In genomic region chr2:101151141-101151858, GRCh38 we compare ENCODE assay signal across 8 cellular contexts. TPM values are rescaled to one million over a fixed set of nuclear protein-coding genes. Genes with fewer than 3 reads are reported as not detected.
DNase-seq lines count a peak whose midpoint lies in the region; ATAC-seq and TF ChIP-seq lines count a peak whose summit lies in the region.

TBC1D8 (minus strand) TSS chr2:101151382; CDS start chr2:101151253, 129 bp downstream.

- no peaks in the 10 kb centered on the region for H3K27me3 ChIP-seq in Panc1 (ENCODE audit: control insufficient read depth, insufficient read depth, low read length)
- H3K27me3 ChIP-seq in fibroblast of lung (ENCODE audit: control insufficient read depth, insufficient read depth, low read length): peaks cover 2% of the 10 kb centered on the region

- POLR2A ChIA-PET in Panc1 (lab: Charles Lee): interaction anchor here (0.6 kb wide), 1 partner anchor 20 kb away, joined by 3 read pairs; no protein-coding TSS in a partner anchor

- H3K9me3 ChIP-seq in Panc1 (ENCODE audit: control insufficient read depth, insufficient read depth, low read depth, low read length) (no peaks in the 10 kb centered on the region), fibroblast of lung (ENCODE audit: control insufficient read depth, insufficient read depth, low read depth, low read length) (no peaks in the 10 kb centered on the region)

- H4K20me1 ChIP-seq in fibroblast of lung (ENCODE audit: control insufficient read depth, extremely low read depth, insufficient read depth, low read length): no peaks in the 10 kb centered on the region

- H3K9me3 Mint-ChIP-seq in activated T-helper 2 cell treated with anti-CD3 and anti-CD28 coated beads, Interferon-gamma antibody, Interleukin-2, Interleukin-4, amounts not matched to agents 10 μg/mL and 5 μg/mL and 100 μg/mL, durations not matched to agents 14 hours and 24 hours and 36 hours: no peaks in the 10 kb centered on the region
- no peaks in the 10 kb centered on the region for H3K9me3 Mint-ChIP-seq in naive B cell

- H3K4me3 ChIP-seq in Panc1 (ENCODE audit: low read depth in 2 of 2, low read length in 2 of 2) (peak within 1 kb of the TSS; percentile 93 to 98), fibroblast of lung (replicated peaks in 1 of 4; ENCODE audit: control extremely low read depth in 1 of 4, insufficient read depth in 1 of 4, low read depth in 3 of 4, low read length in 4 of 4) (peak within 1 kb of the TSS; percentile 63 to 74 (median 67))

- peaks cover 4% of the 10 kb centered on the region for H3K79me2 ChIP-seq in fibroblast of lung (ENCODE audit: control insufficient read depth, insufficient read depth, low read length)

- TF ChIP-seq CTCF in Panc1 (IDR thresholded peaks at IDR 0.05) (no peak), fibroblast of lung (conservative IDR thresholded peaks at IDR 0.05 in 1 of 2, IDR thresholded peaks at IDR 0.05 in 1 of 2; ENCODE audit: low read depth in 1 of 2, low read length in 2 of 2) (no peak)

- H2AFZ ChIP-seq in fibroblast of lung (ENCODE audit: low read length): peak within 1 kb of the TSS; percentile 87

- peaks cover 14% of the 10 kb centered on the region for H3K4me1 Mint-ChIP-seq in activated T-helper 2 cell treated with anti-CD3 and anti-CD28 coated beads, Interferon-gamma antibody, Interleukin-2, Interleukin-4, amounts not matched to agents 10 μg/mL and 5 μg/mL and 100 μg/mL, durations not matched to agents 14 hours and 24 hours and 36 hours (ENCODE audit: low read depth)
- peaks cover 20 to 35% (median 27%) of the 10 kb centered on the region in 3 donors for H3K4me1 Mint-ChIP-seq in naive B cell

- in situ Hi-C loops in Panc1 (cut with HindIII; ENCODE audit: low pct_unique_long_range_greater_than_20kb, low sequenced_read_pairs): no loop called here

- H3K36me3 Mint-ChIP-seq in activated T-helper 2 cell treated with anti-CD3 and anti-CD28 coated beads, Interferon-gamma antibody, Interleukin-2, Interleukin-4, amounts not matched to agents 10 μg/mL and 5 μg/mL and 100 μg/mL, durations not matched to agents 14 hours and 24 hours and 36 hours (ENCODE audit: low read depth): no peaks in the 10 kb centered on the region
- no peaks in the 10 kb centered on the region for H3K36me3 Mint-ChIP-seq in naive B cell

- H3K36me3 ChIP-seq in Panc1 (ENCODE audit: control insufficient read depth, insufficient read depth, low read length) (peaks cover 7% of the 10 kb centered on the region), fibroblast of lung (ENCODE audit: control insufficient read depth, insufficient read depth, low read length) (no peaks in the 10 kb centered on the region)

- intact Hi-C loops in Panc1 (cut with micrococcal nuclease; ENCODE audit: unreplicated experiment): loop anchor here (5.0 kb wide), 2 partner anchors 51 to 124 kb away; no protein-coding TSS in a partner anchor
- intact Hi-C loops in activated T-helper 2 cell treated with anti-CD3 and anti-CD28 coated beads, Interferon-gamma antibody, Interleukin-2, Interleukin-4, amounts not matched to agents 10 μg/mL and 5 μg/mL and 100 μg/mL, durations not matched to agents 14 hours and 24 hours and 36 hours (cut with micrococcal nuclease): loop anchor here (2.0 to 5.0 kb wide), 2 partner anchors 54 to 149 kb away; partner anchors contain the start of gene RPL31

- DNase-seq in CMK (ENCODE audit: low read depth) (peak; percentile 44), HT1080 (ENCODE audit: low read depth) (peak; percentile 71), Panc1 (ENCODE audit: low read depth, low spot score) (no peak), fibroblast of lung (ENCODE audit: low read depth in 2 of 2) (peak; percentile 75 to 76), naive B cell (peak; percentile 36)
- peak; percentile 59 for DNase-seq in activated T-helper 2 cell treated with anti-CD3 and anti-CD28 coated beads, Interferon-gamma antibody, Interleukin-2, Interleukin-4, amounts not matched to agents 10 μg/mL and 5 μg/mL and 100 μg/mL, durations not matched to agents 14 hours and 24 hours and 36 hours (ENCODE audit: low spot score)
- peak; percentile 27 to 38 for DNase-seq in stimulated activated CD8-positive, alpha-beta memory T cell treated with anti-CD3 and anti-CD28 coated beads, Interleukin-7, amount 100 ng/mL, for 48 hours (ENCODE audit: extremely low read depth in 1 of 2, low read depth in 1 of 2)

- H3K4me1 ChIP-seq in Panc1 (ENCODE audit: control insufficient read depth, insufficient read depth, low read length) (peaks cover 48% of the 10 kb centered on the region), fibroblast of lung (ENCODE audit: control insufficient read depth, extremely low read depth, insufficient read depth, low read length) (peaks cover 13% of the 10 kb centered on the region)

- peaks cover 71% of the 10 kb centered on the region for H3K27me3 Mint-ChIP-seq in activated T-helper 2 cell treated with anti-CD3 and anti-CD28 coated beads, Interferon-gamma antibody, Interleukin-2, Interleukin-4, amounts not matched to agents 10 μg/mL and 5 μg/mL and 100 μg/mL, durations not matched to agents 14 hours and 24 hours and 36 hours (ENCODE audit: low read depth)
- peaks cover 9 to 35% (median 32%) of the 10 kb centered on the region in 3 donors for H3K27me3 Mint-ChIP-seq in naive B cell

- H3K9ac ChIP-seq in fibroblast of lung (ENCODE audit: insufficient read depth, low read length): peak within 1 kb of the TSS; percentile 75

- peak within 1 kb of the TSS; percentile 100 for H3K27ac ChIP-seq in Panc1 (ENCODE audit: low read length)
- peak within 1 kb of the TSS; percentile 34 for H3K27ac ChIP-seq in fibroblast of lung (ENCODE audit: insufficient read depth, low read length)

- CTCF ChIA-PET in Panc1 (lab: Charles Lee): interaction anchor here (0.6 to 0.9 kb wide), 2 partner anchors 54 to 530 kb away, joined by 3 to 7 read pairs; no protein-coding TSS in a partner anchor

- H3K4me2 ChIP-seq in fibroblast of lung (ENCODE audit: extremely low read depth, insufficient read depth, low read length): peak within 1 kb of the TSS; percentile 96

- no TSS peak for BruUV-seq in Panc1 (replicated peaks; lab: Mats Ljungman, UMichigan)

- ATAC-seq in GM19468 (IDR thresholded peaks at IDR 0.05; ENCODE audit: extremely low read depth, unreplicated experiment) (peak; percentile 52), Panc1 (peak; percentile 83), naive B cell (ENCODE audit: low read depth in 2 of 2) (peak; percentile 76 to 78)

- H3K4me3 Mint-ChIP-seq in activated T-helper 2 cell treated with anti-CD3 and anti-CD28 coated beads, Interferon-gamma antibody, Interleukin-2, Interleukin-4, amounts not matched to agents 10 μg/mL and 5 μg/mL and 100 μg/mL, durations not matched to agents 14 hours and 24 hours and 36 hours (ENCODE audit: low read depth): peak within 1 kb of the TSS; percentile 68
- H3K4me3 Mint-ChIP-seq in naive B cell: peak within 1 kb of the TSS; percentile 75 to 94 (median 88)

- H3K27ac Mint-ChIP-seq in activated T-helper 2 cell treated with anti-CD3 and anti-CD28 coated beads, Interferon-gamma antibody, Interleukin-2, Interleukin-4, amounts not matched to agents 10 μg/mL and 5 μg/mL and 100 μg/mL, durations not matched to agents 14 hours and 24 hours and 36 hours: no peak within 1 kb of the TSS
- peak within 1 kb of the TSS in 1 of 6 donors; percentile 56 for H3K27ac Mint-ChIP-seq in naive B cell

RNA-seq across cellular contexts. Expression of gene TBC1D8, which starts in this region (rescaled TPM):
- total RNA-seq in HT1080 (2014; rRNA removed; shearing (Covaris generic)): 4.1 and 7.5 TPM in 2 replicates
- polyA plus RNA-seq in HT1080 (2015; cell fraction: cytosol; rRNA removed): 3.8 and 4.3 TPM in 2 replicates
- 14.0 and 18.5 TPM in 2 replicates for polyA plus RNA-seq in HT1080 (2015; cell fraction: nucleus; rRNA removed)
- total RNA-seq in Panc1 (2021; ENCODE audit: unreplicated experiment) (139 TPM), fibroblast of lung (3.3 and 3.8 TPM in 2 replicates)
- polyA plus RNA-seq in Panc1 (2012; ENCODE audit: insufficient read length): 171 TPM
- 0.87 and 1.3 TPM in 2 replicates for total RNA-seq in activated T-helper 2 cell treated with anti-CD3 and anti-CD28 coated beads, Interferon-gamma antibody, Interleukin-2, Interleukin-4, amounts not matched to agents 10 μg/mL and 5 μg/mL and 100 μg/mL, durations not matched to agents 14 hours and 24 hours and 36 hours
- polyA plus RNA-seq in fibroblast of lung (5.4 and 5.5 TPM in 2 replicates), naive B cell (ENCODE audit: low read depth in 6 of 6) (under 1 TPM in 5 of 6 donors, not detected in 1; 0.19 to 0.72 (median 0.23) TPM)
- polyA plus RNA-seq in fibroblast of lung (2012): 4.0 and 4.1 TPM in 2 replicates
- polyA minus RNA-seq in fibroblast of lung (ENCODE audit: low replicate concordance): 5.1 and 14.5 TPM in 2 replicates

Comparison
In these comparisons a context has a peak if more than half of its experiments do, and no peak if none do; other contexts are left out.
1. RNA of gene TBC1D8 (total RNA-seq): 139 TPM in Panc1 (single experiment); 4.1 to 7.5 TPM in HT1080, 3.3 to 3.8 TPM in fibroblast of lung and 0.87 to 1.3 TPM in activated T-helper 2 cell treated with anti-CD3 and anti-CD28 coated beads, Interferon-gamma antibody, Interleukin-2, Interleukin-4, amounts not matched to agents 10 μg/mL and 5 μg/mL and 100 μg/mL, durations not matched to agents 14 hours and 24 hours and 36 hours; every median in the first group is over 10 times any median in the second.
2. Peak in DNase-seq and ATAC-seq in naive B cell; RNA of the gene not detected or under 1 TPM.
3. Peak in every context shown above with its lines, with median percentiles within 50 percentile points of each other: ATAC-seq.